Comparison of ENCODE assay signal across 18 cellular contexts in the genomic region with DNA sequence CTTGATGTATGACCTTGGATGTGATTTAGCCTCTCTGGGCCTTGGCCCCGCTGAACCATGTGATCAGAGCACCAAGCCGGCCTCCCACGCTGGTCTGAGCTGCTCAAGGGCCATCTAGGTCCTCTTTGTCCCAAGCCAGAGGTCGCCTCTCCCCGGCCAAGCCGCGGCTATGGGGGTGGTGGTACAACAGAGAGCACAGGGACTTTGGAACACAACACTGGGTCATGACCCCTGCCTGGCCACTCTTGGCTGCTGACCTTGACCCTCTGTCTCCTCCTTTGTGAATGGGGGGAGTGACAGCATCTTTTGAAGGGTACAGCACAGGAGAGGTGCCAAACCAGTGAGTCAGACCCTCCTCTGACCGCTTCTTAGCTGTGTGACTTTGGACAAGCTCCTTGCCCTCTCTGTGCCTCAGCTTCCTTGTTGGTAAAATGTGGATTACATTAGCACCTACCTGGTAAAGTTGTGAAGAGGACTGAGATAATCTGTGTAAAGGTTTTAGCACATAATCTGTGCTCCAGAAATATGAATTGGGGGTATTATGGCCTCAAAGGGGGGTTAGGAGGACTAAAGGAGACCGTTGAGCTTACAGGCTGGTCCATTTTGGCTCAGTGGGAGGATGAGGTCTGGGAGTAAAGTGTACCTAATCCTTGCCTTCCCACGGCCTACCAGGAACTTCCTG. TPM values are rescaled to one million over a fixed set of nuclear protein-coding genes. Genes with fewer than 3 reads are reported as not detected.
DNase-seq lines count a peak whose midpoint lies in the region; ATAC-seq and TF ChIP-seq lines count a peak whose summit lies in the region.
"Had no signal": no experiment of that assay in that cellular context is flagged by ENCODE, and none has a peak within 500 bp of the region (broad histone marks: within the 10 kb centered on the region; RNA-seq: fewer than 3 reads in every experiment).

No MANE protein-coding gene starts in this region.

- H3K9me3 ChIP-seq in spleen = no peaks in the 10 kb centered on the region
- H3K9me3 ChIP-seq: psoas muscle, tibial artery had no signal

- H3K9me3 Mint-ChIP-seq in activated CD4-positive, alpha-beta memory T cell treated with anti-CD3 and anti-CD28 coated beads, Interleukin-2, amount 10 ng/mL, durations not matched to agents 7 days and 5 days = no peaks in the 10 kb centered on the region
- H3K9me3 Mint-ChIP-seq in activated CD4-positive, alpha-beta memory T cell treated with anti-CD3 and anti-CD28 coated beads for 36 hours = no peaks in the 10 kb centered on the region
- no peaks in the 10 kb centered on the region for H3K9me3 Mint-ChIP-seq in effector memory CD8-positive, alpha-beta T cell
- H3K9me3 Mint-ChIP-seq: nephron had no signal

- peaks cover 0 to 87% (median 53%) of the 10 kb centered on the region in 6 donors for H3K36me3 ChIP-seq in spleen

- H3K27ac Mint-ChIP-seq in activated CD4-positive, alpha-beta memory T cell treated with anti-CD3 and anti-CD28 coated beads, Interleukin-2, amount 10 ng/mL, durations not matched to agents 7 days and 5 days = peak overlapping the region; percentile 66
- no peak overlapping the region for H3K27ac Mint-ChIP-seq in activated CD4-positive, alpha-beta memory T cell treated with anti-CD3 and anti-CD28 coated beads for 36 hours
- peak overlapping the region; percentile 8 to 42 for H3K27ac Mint-ChIP-seq in effector memory CD8-positive, alpha-beta T cell
- H3K27ac Mint-ChIP-seq: nephron had no signal

- no peak for ATAC-seq in effector memory CD8-positive, alpha-beta T cell (replicated peaks)
- ATAC-seq in HG03159 (IDR thresholded peaks at IDR 0.05; ENCODE audit: unreplicated experiment) = no peak
- ATAC-seq: psoas muscle had no signal

- H3K27ac ChIP-seq in RWPE1 (peak overlapping the region; percentile 35), spleen (peak overlapping the region in 6 of 8 donors; percentile 23 to 58 (median 46))
- H3K27ac ChIP-seq: C4-2B, psoas muscle, tibial artery had no signal

- DNase-seq in activated CD4-positive, alpha-beta memory T cell treated with anti-CD3 and anti-CD28 coated beads, Interleukin-2, amount 10 ng/mL, durations not matched to agents 7 days and 5 days = no peak
- DNase-seq in activated CD4-positive, alpha-beta memory T cell treated with anti-CD3 and anti-CD28 coated beads for 36 hours = no peak
- DNase-seq in RWPE1 (ENCODE audit: low spot score) (no peak), spleen (no peak), MV-4-11 (lab: John Stamatoyannopoulos, UW) (no peak), NCI-H1436 (lab: John Stamatoyannopoulos, UW) (no peak)
- no peak for DNase-seq in effector memory CD8-positive, alpha-beta T cell
- DNase-seq: activated CD8-positive, alpha-beta memory T cell treated with anti-CD3 and anti-CD28 coated beads for 24 hours; activated effector memory CD4-positive, alpha-beta T cell treated with anti-CD3 and anti-CD28 coated beads, Interleukin-2, amount 50 U/mL, for 16 hours; DMS79 treated with DMSO at 0.1 percent for 48 hours; GOT3; kidney glomerular epithelial cell; NCI-H2029; tibial artery had no signal

- no peaks in the 10 kb centered on the region for H3K27me3 ChIP-seq in spleen (replicated peaks in 1 of 7)
- H3K27me3 ChIP-seq: tibial artery had no signal

- H3K4me1 ChIP-seq in spleen = peaks cover 18 to 55% (median 42%) of the 10 kb centered on the region in 6 donors

- no peaks in the 10 kb centered on the region for H3K27me3 Mint-ChIP-seq in activated CD4-positive, alpha-beta memory T cell treated with anti-CD3 and anti-CD28 coated beads, Interleukin-2, amount 10 ng/mL, durations not matched to agents 7 days and 5 days
- no peaks in the 10 kb centered on the region for H3K27me3 Mint-ChIP-seq in activated CD4-positive, alpha-beta memory T cell treated with anti-CD3 and anti-CD28 coated beads for 36 hours
- no peaks in the 10 kb centered on the region for H3K27me3 Mint-ChIP-seq in effector memory CD8-positive, alpha-beta T cell

- peaks cover 31% of the 10 kb centered on the region for H3K4me1 Mint-ChIP-seq in activated CD4-positive, alpha-beta memory T cell treated with anti-CD3 and anti-CD28 coated beads, Interleukin-2, amount 10 ng/mL, durations not matched to agents 7 days and 5 days
- H3K4me1 Mint-ChIP-seq in activated CD4-positive, alpha-beta memory T cell treated with anti-CD3 and anti-CD28 coated beads for 36 hours (ENCODE audit: low read depth) = peaks cover 27% of the 10 kb centered on the region
- H3K4me1 Mint-ChIP-seq in effector memory CD8-positive, alpha-beta T cell (ENCODE audit: low read depth in 2 of 2) = peaks cover 9 to 22% of the 10 kb centered on the region in 2 donors

- peaks cover 47% of the 10 kb centered on the region for H3K36me3 Mint-ChIP-seq in activated CD4-positive, alpha-beta memory T cell treated with anti-CD3 and anti-CD28 coated beads, Interleukin-2, amount 10 ng/mL, durations not matched to agents 7 days and 5 days (ENCODE audit: low read depth)
- peaks cover 29% of the 10 kb centered on the region for H3K36me3 Mint-ChIP-seq in activated CD4-positive, alpha-beta memory T cell treated with anti-CD3 and anti-CD28 coated beads for 36 hours
- peaks cover 29% of the 10 kb centered on the region for H3K36me3 Mint-ChIP-seq in effector memory CD8-positive, alpha-beta T cell (ENCODE audit: insufficient read depth)

- no peak for TF ChIP-seq POLR2A in spleen (IDR thresholded peaks at IDR 0.05)

- intact Hi-C loops in activated CD4-positive, alpha-beta memory T cell treated with anti-CD3 and anti-CD28 coated beads for 36 hours (cut with micrococcal nuclease) = no loop called here
- intact Hi-C loops in spleen (cut with DNase I; ENCODE audit: low total_unique reads) = no loop called here

- POLR2A ChIA-PET in activated CD4-positive, alpha-beta memory T cell treated with anti-CD3 and anti-CD28 coated beads, Interleukin-2, amount 10 ng/mL, durations not matched to agents 7 days and 5 days (lab: Charles Lee) = interaction anchor here (0.9 to 1.6 kb wide), 5 partner anchors 12 to 112 kb away, joined by 3 to 9 read pairs (median 3); partner anchors contain the start of gene ZNRD2
- POLR2A ChIA-PET in activated CD4-positive, alpha-beta memory T cell treated with anti-CD3 and anti-CD28 coated beads for 36 hours (lab: Charles Lee) = interaction anchor here (1.2 kb wide), 1 partner anchor 23 kb away, joined by 3 read pairs; no protein-coding TSS in a partner anchor
- POLR2A ChIA-PET in RWPE1 (lab: Yijun Ruan, JAX; ENCODE audit: low non-redundant PET) = interaction anchor here (0.7 kb wide), 1 partner anchor 16 kb away, joined by 3 read pairs; no protein-coding TSS in a partner anchor

- WGBS in spleen, 5 donors = 52 to 78% (median 74%) methylated on average over 3 to 10 of the region's 10 CpGs

- CTCF ChIA-PET in activated CD4-positive, alpha-beta memory T cell treated with anti-CD3 and anti-CD28 coated beads, Interleukin-2, amount 10 ng/mL, durations not matched to agents 7 days and 5 days (lab: Charles Lee) = interaction anchor here (0.6 to 3.1 kb wide), 2 partner anchors 11 to 59 kb away, joined by 3 to 17 read pairs; no protein-coding TSS in a partner anchor
- CTCF ChIA-PET in activated CD4-positive, alpha-beta memory T cell treated with anti-CD3 and anti-CD28 coated beads for 36 hours (lab: Charles Lee) = interaction anchor here (1.2 to 3.8 kb wide), 4 partner anchors 9 to 42 kb away, joined by 3 to 34 read pairs (median 4); partner anchors contain the start of genes FAM89B and ZNRD2
- CTCF ChIA-PET in RWPE1 (lab: Yijun Ruan, JAX) = interaction anchor here (0.5 to 0.7 kb wide), 2 partner anchors 11 to 520 kb away, joined by 3 to 6 read pairs; no protein-coding TSS in a partner anchor

- H3K4me3 Mint-ChIP-seq in activated CD4-positive, alpha-beta memory T cell treated with anti-CD3 and anti-CD28 coated beads, Interleukin-2, amount 10 ng/mL, durations not matched to agents 7 days and 5 days = no peak overlapping the region
- H3K4me3 Mint-ChIP-seq in activated CD4-positive, alpha-beta memory T cell treated with anti-CD3 and anti-CD28 coated beads for 36 hours = no peak overlapping the region
- H3K4me3 Mint-ChIP-seq in effector memory CD8-positive, alpha-beta T cell = no peak overlapping the region

- TF ChIP-seq CTCF in RWPE1 (conservative IDR thresholded peaks at IDR 0.05; ENCODE audit: low read depth) (no peak), spleen (IDR thresholded peaks at IDR 0.05 in 8 of 11, conservative IDR thresholded peaks at IDR 0.05 in 3 of 11) (no peak)

- H3K4me3 ChIP-seq in spleen = no peak overlapping the region
- H3K4me3 ChIP-seq: psoas muscle, tibial artery had no signal

RNA-seq across cellular contexts. Expression of gene SCYL1, which starts 4.7 kb away (rescaled TPM):
- total RNA-seq in activated CD4-positive, alpha-beta memory T cell treated with anti-CD3 and anti-CD28 coated beads, Interleukin-2, amount 10 ng/mL, durations not matched to agents 7 days and 5 days = 10 to 100 TPM; 56.9 to 58.5 TPM
- total RNA-seq in activated CD4-positive, alpha-beta memory T cell treated with anti-CD3 and anti-CD28 coated beads for 36 hours = 10 to 100 TPM; 67.8 to 69.8 TPM
- 100 to 1,000 TPM in 2 of 7 donors, 10 to 100 TPM in 5; 64.7 to 125 (median 77.4) TPM for total RNA-seq in spleen
- polyA plus RNA-seq in spleen = 10 to 100 TPM; 52.4 to 70.6 (median 60.7) TPM

RNA-seq across cellular contexts. Expression of gene LTBP3, which starts 28.5 kb away (rescaled TPM):
- 10 to 100 TPM; 55.4 to 60.0 TPM for total RNA-seq in activated CD4-positive, alpha-beta memory T cell treated with anti-CD3 and anti-CD28 coated beads, Interleukin-2, amount 10 ng/mL, durations not matched to agents 7 days and 5 days
- 10 to 100 TPM; 60.7 to 63.3 TPM for total RNA-seq in activated CD4-positive, alpha-beta memory T cell treated with anti-CD3 and anti-CD28 coated beads for 36 hours
- total RNA-seq in spleen = 100 to 1,000 TPM in 2 of 7 donors, 10 to 100 TPM in 5; 81.6 to 137 (median 95.8) TPM
- 10 to 100 TPM; 20.6 to 57.0 (median 27.6) TPM for polyA plus RNA-seq in spleen

RNA-seq across cellular contexts. Expression of gene MALAT1, which starts 30.8 kb away (rescaled TPM):
- 1,000 to 10,000 TPM; 7,674 to 7,759 TPM for total RNA-seq in activated CD4-positive, alpha-beta memory T cell treated with anti-CD3 and anti-CD28 coated beads, Interleukin-2, amount 10 ng/mL, durations not matched to agents 7 days and 5 days
- 1,000 to 10,000 TPM; 8,046 to 8,888 TPM for total RNA-seq in activated CD4-positive, alpha-beta memory T cell treated with anti-CD3 and anti-CD28 coated beads for 36 hours
- total RNA-seq in spleen = over 10,000 TPM; 10,088 to 24,490 (median 13,598) TPM
- 100 to 1,000 TPM; 111 to 793 (median 171) TPM for polyA plus RNA-seq in spleen

RNA-seq across cellular contexts. Expression of gene ZNRD2, which starts 40.7 kb away (rescaled TPM):
- 10 to 100 TPM; 25.3 to 27.8 TPM for total RNA-seq in activated CD4-positive, alpha-beta memory T cell treated with anti-CD3 and anti-CD28 coated beads, Interleukin-2, amount 10 ng/mL, durations not matched to agents 7 days and 5 days
- 10 to 100 TPM; 48.1 to 51.1 TPM for total RNA-seq in activated CD4-positive, alpha-beta memory T cell treated with anti-CD3 and anti-CD28 coated beads for 36 hours
- total RNA-seq in spleen = 10 to 100 TPM; 20.9 to 68.8 (median 34.4) TPM
- polyA plus RNA-seq in spleen = 10 to 100 TPM; 32.6 to 49.5 (median 42.5) TPM

RNA-seq across cellular contexts. Expression of gene FAM89B, which starts 42.7 kb away (rescaled TPM):
- total RNA-seq in activated CD4-positive, alpha-beta memory T cell treated with anti-CD3 and anti-CD28 coated beads, Interleukin-2, amount 10 ng/mL, durations not matched to agents 7 days and 5 days = 10 to 100 TPM; 45.6 to 48.0 TPM
- 10 to 100 TPM; 25.3 to 28.3 TPM for total RNA-seq in activated CD4-positive, alpha-beta memory T cell treated with anti-CD3 and anti-CD28 coated beads for 36 hours
- total RNA-seq in spleen = 10 to 100 TPM; 34.5 to 59.0 (median 48.4) TPM
- polyA plus RNA-seq in spleen = 10 to 100 TPM; 43.0 to 66.1 (median 50.1) TPM
